Comparison of ENCODE assay signal across 28 cellular contexts in genomic region chr13:46519177-46519576, GRCh38.
"Had no signal": no experiment of that assay in that cellular context is flagged by ENCODE, and none has a peak within 500 bp of the region (broad histone marks: within the 10 kb centered on the region; RNA-seq: fewer than 3 reads in every experiment).

No MANE protein-coding gene starts in this region.

- H3K27me3 ChIP-seq: brain microvascular endothelial cell, SJSA1 had no signal

- H3K27ac Mint-ChIP-seq: activated CD4-positive, alpha-beta T cell treated with anti-CD3 and anti-CD28 coated beads, Interleukin-2, amount 10 ng/mL, durations not matched to agents 24 days and 14 days; activated CD8-positive, alpha-beta T cell treated with anti-CD3 and anti-CD28 coated beads for 36 hours; activated naive CD8-positive, alpha-beta T cell treated with anti-CD3 and anti-CD28 coated beads for 36 hours; activated T-cell treated with anti-CD3 and anti-CD28 coated beads, Interleukin-2, amount 50 U/mL, for 72 hours; activated T-helper 17 cell treated with anti-CD3 and anti-CD28 coated beads, Interleukin-2, amount 50 U/mL, for 72 hours; T-helper 1 cell treated with Interleukin-12 subunit alpha and Interleukin-12 subunit beta and Interleukin-4 antibody, amounts not matched to agents 30 μg/mL and 1 μg/mL, for 36 hours; T-helper 2 cell treated with Interferon-gamma antibody and Interleukin-4, amounts not matched to agents 5 μg/mL and 100 μg/mL, for 36 hours had no signal

- H3K4me3 Mint-ChIP-seq: activated CD4-positive, alpha-beta T cell treated with anti-CD3 and anti-CD28 coated beads, Interleukin-2, amount 10 ng/mL, durations not matched to agents 24 days and 14 days; activated CD8-positive, alpha-beta T cell treated with anti-CD3 and anti-CD28 coated beads for 36 hours; activated naive CD8-positive, alpha-beta T cell treated with anti-CD3 and anti-CD28 coated beads for 36 hours; activated T-cell treated with anti-CD3 and anti-CD28 coated beads, Interleukin-2, amount 50 U/mL, for 72 hours; activated T-helper 17 cell treated with anti-CD3 and anti-CD28 coated beads, Interleukin-2, amount 50 U/mL, for 72 hours; T-helper 1 cell treated with Interleukin-12 subunit alpha and Interleukin-12 subunit beta and Interleukin-4 antibody, amounts not matched to agents 30 μg/mL and 1 μg/mL, for 36 hours; T-helper 2 cell treated with Interferon-gamma antibody and Interleukin-4, amounts not matched to agents 5 μg/mL and 100 μg/mL, for 36 hours had no signal

- H3K36me3 Mint-ChIP-seq: activated naive CD8-positive, alpha-beta T cell treated with anti-CD3 and anti-CD28 coated beads for 36 hours had no signal

- H3K4me3 ChIP-seq: SJSA1 had no signal

- H3K9me3 Mint-ChIP-seq: activated CD8-positive, alpha-beta T cell treated with anti-CD3 and anti-CD28 coated beads for 36 hours; activated naive CD8-positive, alpha-beta T cell treated with anti-CD3 and anti-CD28 coated beads for 36 hours; T-helper 2 cell treated with Interferon-gamma antibody and Interleukin-4, amounts not matched to agents 5 μg/mL and 100 μg/mL, for 36 hours had no signal

- H3K4me1 Mint-ChIP-seq: activated naive CD8-positive, alpha-beta T cell treated with anti-CD3 and anti-CD28 coated beads for 36 hours; activated T-helper 17 cell treated with anti-CD3 and anti-CD28 coated beads, Interleukin-2, amount 50 U/mL, for 72 hours had no signal

- H3K9ac ChIP-seq: KMS-11, SK-N-SH had no signal

- H3K36me3 ChIP-seq: brain microvascular endothelial cell, SJSA1 had no signal

- H3K4me2 ChIP-seq: KMS-11, SK-N-SH had no signal

- ATAC-seq: activated CD8-positive, alpha-beta T cell treated with anti-CD3 and anti-CD28 coated beads for 36 hours; activated T-cell treated with anti-CD3 and anti-CD28 coated beads, Interleukin-2, amount 50 U/mL, for 72 hours; activated T-helper 17 cell treated with anti-CD3 and anti-CD28 coated beads, Interleukin-2, amount 50 U/mL, for 72 hours; Panc1 had no signal

- H3K27ac ChIP-seq: brain microvascular endothelial cell, KMS-11, SJSA1 had no signal

- DNase-seq: activated CD4-positive, alpha-beta T cell treated with anti-CD3 and anti-CD28 coated beads, Interleukin-2, amount 10 ng/mL, durations not matched to agents 24 days and 14 days; activated CD4-positive, alpha-beta T cell treated with anti-CD3 and anti-CD28 coated beads, Interleukin-2, amount 50 U/mL, for 4 hours; activated CD8-positive, alpha-beta T cell treated with anti-CD3 and anti-CD28 coated beads for 36 hours; activated effector memory CD4-positive, alpha-beta T cell treated with anti-CD3 and anti-CD28 coated beads, Interleukin-2, amount 50 U/mL, for 16 hours; activated naive CD4-positive, alpha-beta T cell; activated naive CD4-positive, alpha-beta T cell treated with anti-CD3 and anti-CD28 coated beads, Interleukin-2, amount 50 U/mL, for 16 hours; activated naive CD8-positive, alpha-beta T cell treated with anti-CD3 and anti-CD28 coated beads for 36 hours; activated T-cell treated with anti-CD3 and anti-CD28 coated beads, Interleukin-2, amount 50 U/mL, for 1 hour; activated T-cell treated with anti-CD3 and anti-CD28 coated beads, Interleukin-2, amount 50 U/mL, for 72 hours; amniotic stem cell; aorta; brain microvascular endothelial cell; MM.1S; MV-4-11; NCI-H1092; NCI-H1436 treated with DMSO at 0.1 percent for 48 hours; NCI-H1694 treated with DMSO at 0.1 percent for 48 hours; NCI-H2029; NCI-H345; NCI-H524 treated with DMSO at 0.1 percent for 48 hours; SHP77 treated with DMSO at 0.1 percent for 48 hours; SK-N-SH had no signal

- H3K9me3 ChIP-seq: SJSA1, SK-N-SH had no signal
